Comparison of ENCODE assay signal across 14 cellular contexts in the genomic region with DNA sequence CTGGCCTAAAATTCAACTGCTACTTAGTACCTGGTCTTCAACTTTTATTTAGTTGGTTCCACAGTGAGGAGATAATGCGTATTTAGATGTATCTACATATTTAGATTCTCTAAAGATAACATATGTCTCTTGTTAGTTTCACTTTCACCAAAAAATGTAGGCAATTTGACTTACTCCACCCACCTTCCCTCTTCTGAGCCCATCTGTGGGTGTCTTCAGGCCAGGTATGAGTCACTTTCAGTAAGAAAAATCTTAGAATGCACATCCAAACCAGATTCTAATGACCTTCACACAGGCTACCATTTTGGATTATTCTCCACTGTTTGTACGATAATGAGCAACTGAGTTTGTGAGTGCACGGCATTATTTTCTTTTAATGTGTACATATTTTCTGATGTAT.
DNase-seq lines count a peak whose midpoint lies in the region; ATAC-seq and TF ChIP-seq lines count a peak whose summit lies in the region.
"Had no signal": no experiment of that assay in that cellular context is flagged by ENCODE, and none has a peak within 500 bp of the region (broad histone marks: within the 10 kb centered on the region; RNA-seq: fewer than 3 reads in every experiment).

No MANE protein-coding gene starts in this region.

- H3K4me1 Mint-ChIP-seq in CD4-positive, alpha-beta memory T cell, result no peaks in the 10 kb centered on the region
- H3K4me1 Mint-ChIP-seq: activated naive CD4-positive, alpha-beta T cell treated with anti-CD3 and anti-CD28 coated beads, Interleukin-2, amount 50 U/mL, for 24 hours had no signal

- H2AFZ ChIP-seq in mammary epithelial cell (ENCODE audit: low read depth, low read length), result no peak overlapping the region

- no TSS peak for BruUV-seq in mammary epithelial cell (replicated peaks; lab: Mats Ljungman, UMichigan)

- H3K9ac ChIP-seq in mammary epithelial cell (ENCODE audit: insufficient read depth, low read length), result no peak overlapping the region

- in situ Hi-C loops in GM13977 (cut with MboI; ENCODE audit: low pct_unique_long_range_greater_than_20kb, low sequenced_read_pairs, unreplicated experiment), result no loop called here
- in situ Hi-C loops in mammary epithelial cell (cut with MboI; ENCODE audit: low sequenced_read_pairs in 2 of 2), result no loop called here

- H3K27ac ChIP-seq in mammary epithelial cell (ENCODE audit: insufficient read depth, low read depth, low read length), result no peak overlapping the region
- H3K27ac ChIP-seq in CD4-positive, alpha-beta memory T cell (ENCODE audit: low read depth, low read length), result no peak overlapping the region
- H3K27ac ChIP-seq: gastrocnemius medialis, neutrophil had no signal

- ATAC-seq in HG03135 (IDR thresholded peaks at IDR 0.05; ENCODE audit: unreplicated experiment) (peak; percentile 75), left lobe of liver (no peak)
- ATAC-seq: gastrocnemius medialis, left colon had no signal

- H3K4me2 ChIP-seq in mammary epithelial cell (ENCODE audit: insufficient read depth, low read depth, low read length), result no peak overlapping the region

- no peaks in the 10 kb centered on the region for H3K79me2 ChIP-seq in mammary epithelial cell (ENCODE audit: insufficient read depth, low read length)

- no peak overlapping the region for H3K4me3 Mint-ChIP-seq in CD4-positive, alpha-beta memory T cell
- H3K4me3 Mint-ChIP-seq: activated naive CD4-positive, alpha-beta T cell treated with anti-CD3 and anti-CD28 coated beads, Interleukin-2, amount 50 U/mL, for 24 hours had no signal

- no peaks in the 10 kb centered on the region for H3K36me3 ChIP-seq in mammary epithelial cell (ENCODE audit: insufficient read depth, low read length)
- no peaks in the 10 kb centered on the region for H3K36me3 ChIP-seq in CD4-positive, alpha-beta memory T cell (ENCODE audit: insufficient read depth, low read length)
- H3K36me3 ChIP-seq: gastrocnemius medialis, neutrophil had no signal

- CTCF ChIA-PET in mammary epithelial cell (lab: Charles Lee; ENCODE audit: low non-redundant PET), result no interaction called here
- CTCF ChIA-PET in CD4-positive, alpha-beta memory T cell (lab: Charles Lee; ENCODE audit: partially characterized antibody), result no interaction called here

- no peaks in the 10 kb centered on the region for H4K20me1 ChIP-seq in mammary epithelial cell (ENCODE audit: insufficient read depth, low read length)

- TF ChIP-seq CTCF in GM13977 (IDR thresholded peaks at IDR 0.05; ENCODE audit: extremely low read depth, insufficient read depth, missing control alignments), result no peak
- no peak for TF ChIP-seq CTCF in GM20000 (IDR thresholded peaks at IDR 0.05; ENCODE audit: extremely low read depth, missing control alignments)
- no peak for TF ChIP-seq CTCF in mammary epithelial cell (conservative IDR thresholded peaks at IDR 0.05 in 1 of 2, IDR thresholded peaks at IDR 0.05 in 1 of 2; ENCODE audit: extremely low read depth in 1 of 2, insufficient read depth in 1 of 2, low read depth in 1 of 2, low read length in 2 of 2)

- H3K36me3 Mint-ChIP-seq in CD4-positive, alpha-beta memory T cell, result no peaks in the 10 kb centered on the region
- H3K36me3 Mint-ChIP-seq: activated naive CD4-positive, alpha-beta T cell treated with anti-CD3 and anti-CD28 coated beads, Interleukin-2, amount 50 U/mL, for 24 hours had no signal

- WGBS in mammary epithelial cell (ENCODE audit: low coverage, missing lambda C conversion rate), result 97% methylated on average over 3 of the region's 3 CpGs

- dilution Hi-C loops in mammary epithelial cell (cut with HindIII; ENCODE audit: low sequenced_read_pairs), result no loop called here

- H3K9me3 Mint-ChIP-seq in CD4-positive, alpha-beta memory T cell, result peaks cover 0 to 5% (median 2%) of the 10 kb centered on the region in 8 donors
- H3K9me3 Mint-ChIP-seq: activated naive CD4-positive, alpha-beta T cell treated with anti-CD3 and anti-CD28 coated beads, Interleukin-2, amount 50 U/mL, for 24 hours had no signal

- H3K27ac Mint-ChIP-seq in CD4-positive, alpha-beta memory T cell, result no peak overlapping the region
- H3K27ac Mint-ChIP-seq: activated naive CD4-positive, alpha-beta T cell treated with anti-CD3 and anti-CD28 coated beads, Interleukin-2, amount 50 U/mL, for 24 hours had no signal

- DNase-seq in GM13977 (ENCODE audit: low spot score) (peak; percentile 11), GM20000 (ENCODE audit: low spot score) (peak; percentile 6), mammary epithelial cell (peak; percentile 9), activated gamma-delta T cell treated with Interleukin-2 at 50 U/mL for 16 hours (no peak), AG20443 (ENCODE audit: low spot score) (no peak), left lobe of liver (ENCODE audit: low spot score) (no peak)
- DNase-seq in CD4-positive, alpha-beta memory T cell, result no peak
- DNase-seq: activated CD4-positive, alpha-beta T cell treated with anti-CD3 and anti-CD28 coated beads for 48 hours; gastrocnemius medialis; left colon; stimulated activated naive CD4-positive, alpha-beta T cell treated with Interleukin-2 at 50 U/mL for 16 hours had no signal

- no peaks in the 10 kb centered on the region for H3K4me1 ChIP-seq in mammary epithelial cell (ENCODE audit: insufficient read depth, low read length)
- H3K4me1 ChIP-seq in CD4-positive, alpha-beta memory T cell (ENCODE audit: insufficient read depth, low read length), result no peaks in the 10 kb centered on the region
- H3K4me1 ChIP-seq: gastrocnemius medialis had no signal

- POLR2A ChIA-PET in CD4-positive, alpha-beta memory T cell (lab: Charles Lee; ENCODE audit: partially characterized antibody), result interaction anchor here (0.6 kb wide), 1 partner anchor 38 kb away, joined by 3 read pairs; no protein-coding TSS in a partner anchor

- intact Hi-C loops in mammary epithelial cell (cut with micrococcal nuclease), result no loop called here
- intact Hi-C loops in CD4-positive, alpha-beta memory T cell (cut with micrococcal nuclease), result no loop called here

- no peaks in the 10 kb centered on the region for H3K27me3 Mint-ChIP-seq in CD4-positive, alpha-beta memory T cell
- H3K27me3 Mint-ChIP-seq: activated naive CD4-positive, alpha-beta T cell treated with anti-CD3 and anti-CD28 coated beads, Interleukin-2, amount 50 U/mL, for 24 hours had no signal

- no peaks in the 10 kb centered on the region for H3K9me3 ChIP-seq in mammary epithelial cell (replicated peaks; ENCODE audit: insufficient read depth, low read length)
- no peaks in the 10 kb centered on the region for H3K9me3 ChIP-seq in CD4-positive, alpha-beta memory T cell (ENCODE audit: control insufficient read depth in 1 of 2, low read length in 2 of 2)
- H3K9me3 ChIP-seq: gastrocnemius medialis, neutrophil had no signal

- no peaks in the 10 kb centered on the region for H3K27me3 ChIP-seq in mammary epithelial cell (ENCODE audit: insufficient read depth, low read length)
- H3K27me3 ChIP-seq in CD4-positive, alpha-beta memory T cell (ENCODE audit: insufficient read depth, low read length), result no peaks in the 10 kb centered on the region
- H3K27me3 ChIP-seq: gastrocnemius medialis, neutrophil had no signal

- no peak overlapping the region for H3K4me3 ChIP-seq in mammary epithelial cell (replicated peaks in 1 of 3; ENCODE audit: insufficient read depth in 1 of 3, low read depth in 2 of 3, low read length in 3 of 3)
- H3K4me3 ChIP-seq in CD4-positive, alpha-beta memory T cell (ENCODE audit: low read length in 2 of 2), result no peak overlapping the region
- H3K4me3 ChIP-seq: gastrocnemius medialis had no signal

Comparison
In these comparisons a context has a peak if more than half of its experiments do, and no peak if none do; other contexts are left out.
1. DNase-seq: peak in GM13977 (single experiment), GM20000 (single experiment) and mammary epithelial cell (single experiment); none in activated gamma-delta T cell treated with Interleukin-2 at 50 U/mL for 16 hours (single experiment), AG20443 (single experiment), CD4-positive, alpha-beta memory T cell (0 of 5) and left lobe of liver (single experiment).